In genomic region chr5:38473008-38473407, GRCh38 we compare ENCODE assay signal across 2 cellular contexts.
TF ChIP-seq lines count a peak whose summit lies in the region.

No MANE protein-coding gene starts in this region.

TF ChIP-seq in IMR-90, 13 proteins besides CTCF, POLR2A, EP300 and RAD21:
- TF ChIP-seq CHD1 (IDR thresholded peaks at IDR 0.05; ENCODE audit: low read depth, low read length): no peak
- TF ChIP-seq ELK1 (IDR thresholded peaks at IDR 0.05; ENCODE audit: borderline replicate concordance, low read depth, low read length): no peak
- TF ChIP-seq MAFK (IDR thresholded peaks at IDR 0.05; ENCODE audit: low read depth, low read length): no peak
- no peak for TF ChIP-seq NFE2L2 (IDR thresholded peaks at IDR 0.05; ENCODE audit: low read depth, low read length)
- TF ChIP-seq MXI1 (IDR thresholded peaks at IDR 0.05; ENCODE audit: borderline replicate concordance, low read depth, low read length): no peak
- no peak for TF ChIP-seq FOS (IDR thresholded peaks at IDR 0.05; ENCODE audit: low read depth, low read length)
- no peak for TF ChIP-seq MAZ (IDR thresholded peaks at IDR 0.05; ENCODE audit: borderline replicate concordance, low read depth, low read length)
- no peak for TF ChIP-seq CEBPB (IDR thresholded peaks at IDR 0.05; ENCODE audit: low read depth, low read length)
- TF ChIP-seq SMC3 (IDR thresholded peaks at IDR 0.05; ENCODE audit: low read depth, low read length): no peak
- no peak for TF ChIP-seq USF2 (IDR thresholded peaks at IDR 0.05; ENCODE audit: low read depth, low read length)
- TF ChIP-seq BHLHE40 (IDR thresholded peaks at IDR 0.05; ENCODE audit: low read depth, low read length): no peak
- no peak for TF ChIP-seq RFX5 (IDR thresholded peaks at IDR 0.05; ENCODE audit: low read depth, low read length)
- no peak for TF ChIP-seq RCOR1 (IDR thresholded peaks at IDR 0.05; ENCODE audit: insufficient replicate concordance, low read length)

TF ChIP-seq in H1, 55 proteins besides CTCF, POLR2A, EP300 and RAD21:
- no peak for TF ChIP-seq KDM4A (IDR thresholded peaks at IDR 0.05; ENCODE audit: low read depth, low read length, severe bottlenecking)
- no peak for TF ChIP-seq GABPA (IDR thresholded peaks at IDR 0.05; ENCODE audit: borderline replicate concordance, insufficient read depth, low read length)
- TF ChIP-seq SRF (IDR thresholded peaks at IDR 0.05; ENCODE audit: low read depth, low read length): no peak
- no peak for TF ChIP-seq YY1 (IDR thresholded peaks at IDR 0.05; ENCODE audit: low read depth, low read length)
- TF ChIP-seq POU5F1 (IDR thresholded peaks at IDR 0.05; ENCODE audit: low read depth, low read length): no peak
- TF ChIP-seq SIRT6 (IDR thresholded peaks at IDR 0.05; ENCODE audit: low read length): no peak
- TF ChIP-seq RXRA (IDR thresholded peaks at IDR 0.05; ENCODE audit: insufficient read depth, low read depth, low read length): no peak
- TF ChIP-seq SUZ12 (IDR thresholded peaks at IDR 0.05; ENCODE audit: low read length): no peak
- TF ChIP-seq HDAC6 (IDR thresholded peaks at IDR 0.05; ENCODE audit: low read depth, low read length): no peak
- TF ChIP-seq ZNF274 (IDR thresholded peaks at IDR 0.05; ENCODE audit: borderline replicate concordance, extremely low read depth, low read length): no peak
- TF ChIP-seq CREB1 (IDR thresholded peaks at IDR 0.05): no peak
- TF ChIP-seq KDM5A (IDR thresholded peaks at IDR 0.05; ENCODE audit: low read length): no peak
